Comparison of ENCODE assay signal across 10 cellular contexts in the genomic region with DNA sequence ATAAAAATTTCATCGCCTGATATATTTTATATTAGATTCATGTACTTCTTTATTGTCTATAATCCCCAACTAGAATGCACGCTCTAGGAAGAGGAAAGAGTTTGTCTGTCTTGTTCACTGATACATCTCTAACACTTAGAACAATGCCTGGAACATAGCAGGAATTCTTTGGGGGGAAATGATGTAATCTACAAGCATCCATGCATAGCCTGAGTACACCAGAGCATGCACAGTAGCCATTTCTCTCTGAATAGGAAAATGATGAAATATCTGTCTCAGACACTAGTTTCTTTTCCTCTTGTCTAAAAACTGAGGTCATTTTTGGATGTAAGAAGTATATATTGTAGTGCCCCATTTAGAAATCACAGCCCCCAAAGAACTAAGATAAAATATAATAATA.
DNase-seq lines count a peak whose midpoint lies in the region; ATAC-seq and TF ChIP-seq lines count a peak whose summit lies in the region.
"Had no signal": no experiment of that assay in that cellular context is flagged by ENCODE, and none has a peak within 500 bp of the region (broad histone marks: within the 10 kb centered on the region; RNA-seq: fewer than 3 reads in every experiment).

No MANE protein-coding gene starts in this region.

- POLR2A ChIA-PET in MCF 10A (lab: Yijun Ruan, JAX) = no interaction called here

- H3K36me3 Mint-ChIP-seq in MCF 10A (ENCODE audit: insufficient read depth, unreplicated experiment) = no peaks in the 10 kb centered on the region

- H3K4me1 ChIP-seq in breast epithelium (no peaks in the 10 kb centered on the region), foreskin keratinocyte (peaks cover 21% of the 10 kb centered on the region), aorta (ENCODE audit: control insufficient read depth in 1 of 2, insufficient read depth in 2 of 2, low read length in 2 of 2) (no peaks in the 10 kb centered on the region), prostate gland (replicated peaks) (no peaks in the 10 kb centered on the region)

- peak; percentile 40 for DNase-seq in MCF 10A (ENCODE audit: unreplicated experiment)
- DNase-seq in breast epithelium (ENCODE audit: low spot score in 2 of 2) = no peak
- DNase-seq in RKO (ENCODE audit: low spot score) = peak; percentile 3
- DNase-seq in foreskin keratinocyte = peak; percentile 18 to 63
- no peak for DNase-seq in aorta
- no peak for DNase-seq in germinal center (ENCODE audit: low spot score)
- no peak for DNase-seq in lower leg skin (ENCODE audit: low spot score in 2 of 2)
- DNase-seq in prostate gland (ENCODE audit: low spot score) = no peak
- DNase-seq: heart right ventricle, NCI-H748 treated with DMSO at 0.1 percent for 48 hours had no signal

- H3K27me3 ChIP-seq in breast epithelium = no peaks in the 10 kb centered on the region
- H3K27me3 ChIP-seq in foreskin keratinocyte = no peaks in the 10 kb centered on the region
- H3K27me3 ChIP-seq in aorta (ENCODE audit: control insufficient read depth in 1 of 2, insufficient read depth in 2 of 2, low read length in 1 of 2) = peaks cover 0 to 4% of the 10 kb centered on the region in 2 donors
- H3K27me3 ChIP-seq in prostate gland (replicated peaks; ENCODE audit: insufficient read depth) = no peaks in the 10 kb centered on the region

- H3K27ac Mint-ChIP-seq in MCF 10A (ENCODE audit: low read depth, unreplicated experiment) = no peak overlapping the region

- no peak overlapping the region for H3K27ac ChIP-seq in breast epithelium
- no peak overlapping the region for H3K27ac ChIP-seq in foreskin keratinocyte
- H3K27ac ChIP-seq in aorta (ENCODE audit: low read depth in 1 of 2, low read length in 2 of 2) = no peak overlapping the region
- H3K27ac ChIP-seq in prostate gland = no peak overlapping the region
- H3K27ac ChIP-seq: heart right ventricle had no signal

- H3K36me3 ChIP-seq in breast epithelium (no peaks in the 10 kb centered on the region), aorta (ENCODE audit: control insufficient read depth in 1 of 2, insufficient read depth in 2 of 2, low read length in 1 of 2) (no peaks in the 10 kb centered on the region), prostate gland (no peaks in the 10 kb centered on the region)
- H3K36me3 ChIP-seq: heart right ventricle had no signal

- peaks cover 7% of the 10 kb centered on the region for H3K4me1 Mint-ChIP-seq in MCF 10A (ENCODE audit: insufficient read depth, unreplicated experiment)

- no peak for ATAC-seq in foreskin keratinocyte
- ATAC-seq in aorta (ENCODE audit: low FRiP score) = no peak

- intact Hi-C loops in MCF 10A (cut with micrococcal nuclease) (no loop called here), breast epithelium (cut with DNase I; ENCODE audit: low total_unique reads) (loop anchor here (5.0 kb wide), 1 partner anchor 822 kb away; no protein-coding TSS in a partner anchor), aorta (cut with DNase I) (no loop called here), lower leg skin (cut with DNase I; ENCODE audit: low total_unique reads) (no loop called here), prostate gland (cut with DNase I) (no loop called here)

- no peak for TF ChIP-seq CTCF in MCF 10A (IDR thresholded peaks at IDR 0.05; ENCODE audit: unreplicated experiment)
- TF ChIP-seq CTCF in breast epithelium (IDR thresholded peaks at IDR 0.05) = no peak
- no peak for TF ChIP-seq CTCF in foreskin keratinocyte (conservative IDR thresholded peaks at IDR 0.05)
- TF ChIP-seq CTCF in lower leg skin (IDR thresholded peaks at IDR 0.05) = no peak
- TF ChIP-seq CTCF in prostate gland (IDR thresholded peaks at IDR 0.05) = no peak

- no peaks in the 10 kb centered on the region for H3K9me3 Mint-ChIP-seq in MCF 10A (ENCODE audit: unreplicated experiment)

- H3K27me3 Mint-ChIP-seq in MCF 10A (ENCODE audit: insufficient read depth, unreplicated experiment) = no peaks in the 10 kb centered on the region

- H3K4me3 ChIP-seq in breast epithelium (no peak overlapping the region), aorta (ENCODE audit: low read length in 2 of 2) (no peak overlapping the region), lower leg skin (ENCODE audit: low read depth, poor library complexity, severe bottlenecking) (no peak overlapping the region), prostate gland (no peak overlapping the region)
- H3K4me3 ChIP-seq: heart right ventricle had no signal

- CTCF ChIA-PET in MCF 10A (lab: Yijun Ruan, JAX) = interaction anchor here (0.6 kb wide), 1 partner anchor 733 kb away, joined by 3 read pairs; no protein-coding TSS in a partner anchor

- TF ChIP-seq POLR2A in breast epithelium (IDR thresholded peaks at IDR 0.05) (no peak), lower leg skin (IDR thresholded peaks at IDR 0.05) (no peak), prostate gland (IDR thresholded peaks at IDR 0.05) (no peak)

- H3K4me3 Mint-ChIP-seq in MCF 10A (ENCODE audit: unreplicated experiment) = no peak overlapping the region

- BruUV-seq in MCF 10A (replicated peaks; lab: Mats Ljungman, UMichigan) = no TSS peak

- H3K9me3 ChIP-seq in breast epithelium = no peaks in the 10 kb centered on the region
- peaks cover 2% of the 10 kb centered on the region for H3K9me3 ChIP-seq in aorta (ENCODE audit: control insufficient read depth, low read length)
- H3K9me3 ChIP-seq in prostate gland = no peaks in the 10 kb centered on the region

- 77 to 88% methylated on average over 2 of the region's 2 CpGs for WGBS in aorta, 2 donors
- WGBS in lower leg skin, 2 donors = 73 to 81% methylated on average over 2 of the region's 2 CpGs
- WGBS in prostate gland = 75% methylated on average over 2 of the region's 2 CpGs

Comparison
In these comparisons a context has a peak if more than half of its experiments do, and no peak if none do; other contexts are left out.
1. DNase-seq: peak in MCF 10A (single experiment), RKO (single experiment) and foreskin keratinocyte (2 of 2); none in breast epithelium (0 of 2), aorta (0 of 2), germinal center (single experiment), lower leg skin (0 of 2) and prostate gland (single experiment).